14 cellular contexts compared by ENCODE assay signal in the genomic region with DNA sequence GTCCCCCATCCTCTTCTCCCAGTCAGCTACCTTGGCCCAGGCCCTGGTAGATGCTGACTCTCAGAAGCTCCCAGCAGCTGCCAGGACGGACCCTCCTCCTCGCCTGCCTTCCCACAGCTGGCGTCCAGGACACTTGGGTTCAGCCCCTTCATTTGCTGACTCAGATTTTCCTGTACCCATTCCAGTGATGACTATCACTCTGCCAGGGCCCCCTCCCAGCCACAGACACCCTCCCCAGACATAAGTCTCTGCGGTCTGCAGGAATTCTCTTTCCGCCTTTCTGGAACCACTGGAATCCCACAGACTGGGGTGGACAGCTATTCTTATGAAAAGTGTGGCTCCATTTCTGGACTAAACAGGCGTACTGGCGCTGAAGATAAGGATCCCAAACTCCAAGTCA.
DNase-seq lines count a peak whose midpoint lies in the region; TF ChIP-seq lines count a peak whose summit lies in the region.
"Had no signal": no experiment of that assay in that cellular context is flagged by ENCODE, and none has a peak within 500 bp of the region (broad histone marks: within the 10 kb centered on the region; RNA-seq: fewer than 3 reads in every experiment).

No MANE protein-coding gene starts in this region.

- POLR2A ChIA-PET in SK-N-SH (lab: Yijun Ruan, JAX) = no interaction called here

- no peak for TF ChIP-seq POLR2A in transverse colon (IDR thresholded peaks at IDR 0.05)

- WGBS in SK-N-SH (ENCODE audit: low lambda C conversion rate) = 86% methylated on average over 7 of the region's 7 CpGs
- WGBS in transverse colon (ENCODE audit: low coverage in 1 of 2), 2 donors = 89% methylated on average over 7 of the region's 7 CpGs; no CpG with 5 or more reads in 1 of the 2 donors

- H3K9me2 ChIP-seq in SK-N-SH = no peaks in the 10 kb centered on the region

- TF ChIP-seq EP300 in SK-N-SH (IDR thresholded peaks at IDR 0.05; ENCODE audit: borderline replicate concordance in 1 of 2, low read depth in 1 of 2, low read length in 1 of 2) (peak in 1 of 2 experiments; percentile 53; a peak in 1 of 4 replicates), transverse colon (IDR thresholded peaks at IDR 0.05; ENCODE audit: low read depth) (no peak)

- H3K4me2 ChIP-seq in SK-N-SH (no peak overlapping the region), skeletal muscle satellite cell (ENCODE audit: low read length) (peak overlapping the region; percentile 1)

- H3K4me3 ChIP-seq in SK-N-SH (ENCODE audit: low read depth in 2 of 2, low read length in 1 of 2) (no peak overlapping the region), skeletal muscle satellite cell (ENCODE audit: low read length) (no peak overlapping the region), transverse colon (no peak overlapping the region)

- H2AFZ ChIP-seq in SK-N-SH (ENCODE audit: low read depth) = no peak overlapping the region

- no peaks in the 10 kb centered on the region for H3F3A ChIP-seq in SK-N-SH (replicated peaks; ENCODE audit: insufficient read depth)

- H3K9ac ChIP-seq in SK-N-SH (no peak overlapping the region), skeletal muscle satellite cell (ENCODE audit: low read depth, low read length) (no peak overlapping the region)

- DNase-seq in Daoy (ENCODE audit: low read depth) (peak; percentile 69), SK-N-SH (no peak), fibroblast of the conjunctiva (ENCODE audit: low read depth) (peak; percentile 34), transverse colon (no peak), AML-193 (lab: John Stamatoyannopoulos, UW) (no peak), anterior cingulate cortex (lab: John Stamatoyannopoulos, UW) (no peak)
- DNase-seq in activated CD8-positive, alpha-beta memory T cell treated with anti-CD3 and anti-CD28 coated beads, Interleukin-2, amount 50 U/mL, for 4 hours = no peak
- DNase-seq: activated T-cell treated with anti-CD3 and anti-CD28 coated beads, Interleukin-2, amount 50 U/mL, for 1 hour; amygdala; CD8-positive, alpha-beta T cell; effector CD8-positive, alpha-beta T cell; GDM1; NCI-H2171 had no signal

- H3K79me2 ChIP-seq in SK-N-SH (ENCODE audit: insufficient read depth) = no peaks in the 10 kb centered on the region

- H3K9me3 ChIP-seq in SK-N-SH (no peaks in the 10 kb centered on the region), skeletal muscle satellite cell (replicated peaks; ENCODE audit: low read length) (no peaks in the 10 kb centered on the region), transverse colon (no peaks in the 10 kb centered on the region)

- TF ChIP-seq CTCF in SK-N-SH (IDR thresholded peaks at IDR 0.05) = no peak
- no peak for TF ChIP-seq CTCF in transverse colon (IDR thresholded peaks at IDR 0.05)

- TF ChIP-seq RAD21 in SK-N-SH (IDR thresholded peaks at IDR 0.05; ENCODE audit: low read length) = no peak

- intact Hi-C loops in transverse colon (cut with DNase I; ENCODE audit: low total_unique reads) = no loop called here

- H3K4me1 ChIP-seq in SK-N-SH (ENCODE audit: control insufficient read depth in 1 of 2, insufficient read depth in 2 of 2, low read depth in 1 of 2, low read length in 1 of 2) (no peaks in the 10 kb centered on the region; a peak in 1 of 4 replicates), skeletal muscle satellite cell (ENCODE audit: control insufficient read depth, insufficient read depth, low read length) (peaks cover 22% of the 10 kb centered on the region), transverse colon (peaks cover 6 to 44% (median 18%) of the 10 kb centered on the region in 4 donors)

- in situ Hi-C loops in transverse colon (cut with MboI; ENCODE audit: low pct_ligation_motif_present in 1 of 4, low pct_unique_long_range_greater_than_20kb in 1 of 4, low sequenced_read_pairs in 3 of 4) = loop anchor here in 1 of 4 donors (25.0 kb wide), 1 partner anchor 600 kb away; no protein-coding TSS in a partner anchor

- H3K27me3 ChIP-seq in SK-N-SH (ENCODE audit: insufficient read depth) (no peaks in the 10 kb centered on the region), skeletal muscle satellite cell (ENCODE audit: control insufficient read depth, insufficient read depth, low read length) (no peaks in the 10 kb centered on the region), transverse colon (no peaks in the 10 kb centered on the region)

- H3K36me3 ChIP-seq in SK-N-SH (replicated peaks in 1 of 2; ENCODE audit: control insufficient read depth in 1 of 2, insufficient read depth in 2 of 2, low read length in 1 of 2) (no peaks in the 10 kb centered on the region), skeletal muscle satellite cell (ENCODE audit: insufficient read depth, low read length) (no peaks in the 10 kb centered on the region), transverse colon (no peaks in the 10 kb centered on the region)

- H3K27ac ChIP-seq in SK-N-SH (ENCODE audit: low read depth in 2 of 2, low read length in 1 of 2) = no peak overlapping the region
- H3K27ac ChIP-seq in transverse colon = peak overlapping the region in 2 of 4 donors; percentile 51 to 57

- CTCF ChIA-PET in SK-N-SH (lab: Yijun Ruan, JAX) = interaction anchor here (1.3 to 3.5 kb wide), 4 partner anchors 24 to 48 kb away, joined by 3 to 12 read pairs (median 4); no protein-coding TSS in a partner anchor

- no peaks in the 10 kb centered on the region for H4K20me1 ChIP-seq in SK-N-SH (ENCODE audit: insufficient read depth)

TF ChIP-seq in SK-N-SH, 30 proteins besides CTCF, POLR2A, EP300 and RAD21:
- TF ChIP-seq, protein P1, sequence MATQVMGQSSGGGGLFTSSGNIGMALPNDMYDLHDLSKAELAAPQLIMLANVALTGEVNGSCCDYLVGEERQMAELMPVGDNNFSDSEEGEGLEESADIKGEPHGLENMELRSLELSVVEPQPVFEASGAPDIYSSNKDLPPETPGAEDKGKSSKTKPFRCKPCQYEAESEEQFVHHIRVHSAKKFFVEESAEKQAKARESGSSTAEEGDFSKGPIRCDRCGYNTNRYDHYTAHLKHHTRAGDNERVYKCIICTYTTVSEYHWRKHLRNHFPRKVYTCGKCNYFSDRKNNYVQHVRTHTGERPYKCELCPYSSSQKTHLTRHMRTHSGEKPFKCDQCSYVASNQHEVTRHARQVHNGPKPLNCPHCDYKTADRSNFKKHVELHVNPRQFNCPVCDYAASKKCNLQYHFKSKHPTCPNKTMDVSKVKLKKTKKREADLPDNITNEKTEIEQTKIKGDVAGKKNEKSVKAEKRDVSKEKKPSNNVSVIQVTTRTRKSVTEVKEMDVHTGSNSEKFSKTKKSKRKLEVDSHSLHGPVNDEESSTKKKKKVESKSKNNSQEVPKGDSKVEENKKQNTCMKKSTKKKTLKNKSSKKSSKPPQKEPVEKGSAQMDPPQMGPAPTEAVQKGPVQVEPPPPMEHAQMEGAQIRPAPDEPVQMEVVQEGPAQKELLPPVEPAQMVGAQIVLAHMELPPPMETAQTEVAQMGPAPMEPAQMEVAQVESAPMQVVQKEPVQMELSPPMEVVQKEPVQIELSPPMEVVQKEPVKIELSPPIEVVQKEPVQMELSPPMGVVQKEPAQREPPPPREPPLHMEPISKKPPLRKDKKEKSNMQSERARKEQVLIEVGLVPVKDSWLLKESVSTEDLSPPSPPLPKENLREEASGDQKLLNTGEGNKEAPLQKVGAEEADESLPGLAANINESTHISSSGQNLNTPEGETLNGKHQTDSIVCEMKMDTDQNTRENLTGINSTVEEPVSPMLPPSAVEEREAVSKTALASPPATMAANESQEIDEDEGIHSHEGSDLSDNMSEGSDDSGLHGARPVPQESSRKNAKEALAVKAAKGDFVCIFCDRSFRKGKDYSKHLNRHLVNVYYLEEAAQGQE (IDR thresholded peaks at IDR 0.05; ENCODE audit: low read depth, low read length) = peak; percentile 30; the same call in 1 of the 2 replicates
- TF ChIP-seq TCF12 (IDR thresholded peaks at IDR 0.05) (peak; percentile 68), GABPA (IDR thresholded peaks at IDR 0.05; ENCODE audit: low read depth) (no peak), MXI1 (IDR thresholded peaks at IDR 0.05; ENCODE audit: low read depth, low read length) (no peak), FOSL2 (IDR thresholded peaks at IDR 0.05; ENCODE audit: borderline replicate concordance, low read depth) (peak; percentile 45; the same call in 1 of the 2 replicates), JUND (IDR thresholded peaks at IDR 0.05) (peak; percentile 47), TEAD4 (IDR thresholded peaks at IDR 0.05; ENCODE audit: borderline replicate concordance, insufficient read depth) (0 out of 2 replicates have a peak, but pooled peaks have one; percentile 44), NFIC (IDR thresholded peaks at IDR 0.05; ENCODE audit: borderline replicate concordance) (peak; percentile 73)
- TF ChIP-seq, protein P2, sequence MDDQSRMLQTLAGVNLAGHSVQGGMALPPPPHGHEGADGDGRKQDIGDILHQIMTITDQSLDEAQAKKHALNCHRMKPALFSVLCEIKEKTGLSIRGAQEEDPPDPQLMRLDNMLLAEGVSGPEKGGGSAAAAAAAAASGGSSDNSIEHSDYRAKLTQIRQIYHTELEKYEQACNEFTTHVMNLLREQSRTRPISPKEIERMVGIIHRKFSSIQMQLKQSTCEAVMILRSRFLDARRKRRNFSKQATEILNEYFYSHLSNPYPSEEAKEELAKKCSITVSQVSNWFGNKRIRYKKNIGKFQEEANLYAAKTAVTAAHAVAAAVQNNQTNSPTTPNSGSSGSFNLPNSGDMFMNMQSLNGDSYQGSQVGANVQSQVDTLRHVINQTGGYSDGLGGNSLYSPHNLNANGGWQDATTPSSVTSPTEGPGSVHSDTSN (IDR thresholded peaks at IDR 0.05) = 0 out of 2 replicates have a peak, but pooled peaks have one; percentile 14
TF ChIP-seq in SK-N-SH: peak in this region for 7.

Comparison
In these comparisons a context has a peak if more than half of its experiments do, and no peak if none do; other contexts are left out.
1. DNase-seq: peak in Daoy (single experiment) and fibroblast of the conjunctiva (single experiment); none in SK-N-SH (single experiment), activated CD8-positive, alpha-beta memory T cell treated with anti-CD3 and anti-CD28 coated beads, Interleukin-2, amount 50 U/mL, for 4 hours (single experiment), transverse colon (single experiment), AML-193 (0 of 2) and anterior cingulate cortex (0 of 58).